ENCODE assay signal across 7 cellular contexts in genomic region chrX:87900320-87900908, GRCh38.
A peak's percentile ranks its signal among the peaks of the same experiment; 100 is the strongest.
DNase-seq lines count a peak whose midpoint lies in the region; ATAC-seq and TF ChIP-seq lines count a peak whose summit lies in the region.

No MANE protein-coding gene starts in this region.

- H3K27me3 ChIP-seq in KMS-11 (ENCODE audit: insufficient read depth, low read depth) (no peaks in the 10 kb centered on the region), upper lobe of left lung (no peaks in the 10 kb centered on the region)

- no peak for TF ChIP-seq EP300 in upper lobe of left lung (IDR thresholded peaks at IDR 0.05)

- H3K9ac ChIP-seq in KMS-11: no peak overlapping the region

- peak; percentile 65 for DNase-seq in kidney tubule cell (ENCODE audit: low spot score)
- DNase-seq in SIG-M5 treated with dmso at 0.1 percent for 504 hours (lab: John Stamatoyannopoulos, UW; ENCODE audit: unreplicated experiment): no peak
- DNase-seq in upper lobe of left lung: no peak
- DNase-seq in OCI-M2 (lab: John Stamatoyannopoulos, UW; ENCODE audit: unreplicated experiment): no peak

- no peaks in the 10 kb centered on the region for H3K36me3 ChIP-seq in KMS-11 (ENCODE audit: insufficient read depth)
- no peaks in the 10 kb centered on the region for H3K36me3 ChIP-seq in upper lobe of left lung

- H4K20me1 ChIP-seq in KMS-11 (ENCODE audit: insufficient read depth): no peaks in the 10 kb centered on the region

- 58 to 90% methylated on average over 6 to 8 of the region's 8 CpGs for WGBS in upper lobe of left lung, 2 donors

- peak; percentile 77 for ATAC-seq in GM18868 (IDR thresholded peaks at IDR 0.05; ENCODE audit: unreplicated experiment)
- peak; percentile 71 for ATAC-seq in GM21825 (IDR thresholded peaks at IDR 0.05; ENCODE audit: unreplicated experiment)
- ATAC-seq in upper lobe of left lung (ENCODE audit: low FRiP score in 2 of 2): no peak

- no peak overlapping the region for H3K4me2 ChIP-seq in KMS-11

- TF ChIP-seq POLR2A in upper lobe of left lung (IDR thresholded peaks at IDR 0.05): no peak

- H2AFZ ChIP-seq in KMS-11 (ENCODE audit: low read depth): no peak overlapping the region

- no peak for TF ChIP-seq CTCF in KMS-11 (conservative IDR thresholded peaks at IDR 0.05; ENCODE audit: low read depth, low read length)
- no peak for TF ChIP-seq CTCF in upper lobe of left lung (IDR thresholded peaks at IDR 0.05)

- H3K4me1 ChIP-seq in KMS-11 (ENCODE audit: low read depth, poor library complexity, severe bottlenecking): peaks cover 10% of the 10 kb centered on the region
- no peaks in the 10 kb centered on the region for H3K4me1 ChIP-seq in upper lobe of left lung

- no peaks in the 10 kb centered on the region for H3K9me3 ChIP-seq in upper lobe of left lung

- no peak overlapping the region for H3K4me3 ChIP-seq in KMS-11 (IDR thresholded peaks at IDR 0.05; ENCODE audit: insufficient read depth, low read depth, low read length)
- H3K4me3 ChIP-seq in upper lobe of left lung: no peak overlapping the region

- H3K27ac ChIP-seq in KMS-11: peak overlapping the region; percentile 39
- H3K27ac ChIP-seq in upper lobe of left lung: no peak overlapping the region

- no peaks in the 10 kb centered on the region for H3K79me2 ChIP-seq in KMS-11 (ENCODE audit: insufficient read depth, low read depth)

Comparison
In these comparisons a context has a peak if more than half of its experiments do, and no peak if none do; other contexts are left out.
1. ATAC-seq: peak in GM18868 (single experiment) and GM21825 (single experiment); none in upper lobe of left lung (0 of 2).